Comparison of ENCODE assay signal across 8 cellular contexts in the genomic region with DNA sequence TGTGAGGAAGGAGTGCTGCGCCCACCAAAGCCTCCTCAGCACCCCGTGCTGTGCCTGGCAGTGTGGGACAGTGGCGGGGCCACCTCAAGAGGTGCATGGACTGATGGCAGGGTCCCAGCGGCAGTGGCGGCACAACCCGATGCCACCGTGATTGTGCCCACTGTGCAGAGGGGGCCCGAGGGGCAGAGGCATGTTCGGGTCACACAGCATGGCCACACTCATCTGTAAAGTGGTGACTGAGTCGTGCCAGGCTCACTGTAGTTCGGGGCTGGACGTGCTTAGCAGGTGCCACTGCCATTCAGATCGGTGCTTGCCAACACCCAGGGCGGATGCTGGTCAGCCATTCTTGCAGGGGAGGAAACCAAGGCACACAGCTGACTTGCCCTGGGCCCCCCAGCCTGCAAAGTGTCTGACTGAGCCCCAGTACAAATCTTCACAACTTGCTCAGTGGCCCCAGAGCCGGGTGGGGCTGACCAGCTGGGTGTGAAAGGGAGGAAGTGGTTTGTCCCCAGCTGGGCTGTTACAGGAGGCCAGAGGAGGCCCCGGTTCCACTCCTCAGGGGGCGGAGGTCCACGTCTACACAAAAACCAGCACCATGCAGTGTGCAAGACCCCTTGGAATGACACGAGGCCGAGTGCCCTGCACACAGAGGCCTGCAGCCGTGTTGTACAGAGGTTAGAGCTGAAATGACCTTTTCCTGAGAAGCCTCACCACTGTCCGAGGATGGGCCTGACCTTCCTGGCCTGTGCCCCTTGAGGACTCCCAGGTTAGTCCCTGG. TPM values are rescaled to one million over a fixed set of nuclear protein-coding genes. Genes with fewer than 3 reads are reported as not detected.
DNase-seq lines count a peak whose midpoint lies in the region; ATAC-seq and TF ChIP-seq lines count a peak whose summit lies in the region.

No MANE protein-coding gene starts in this region.

- H3K27ac ChIP-seq in left lung, result peak overlapping the region; percentile 73 to 94

- H3K27me3 ChIP-seq in left lung, result no peaks in the 10 kb centered on the region

- ATAC-seq in left lung, result peak; percentile 58

- intact Hi-C loops in left lung (cut with DNase I), result no loop called here

- H3K4me1 ChIP-seq in left lung, result peaks cover 0 to 78% of the 10 kb centered on the region in 2 donors

- TF ChIP-seq CTCF in left lung (IDR thresholded peaks at IDR 0.05), result no peak

- peak; percentile 28 for DNase-seq in stimulated activated CD4-positive, alpha-beta T cell treated with anti-CD3 and anti-CD28 coated beads, Interleukin-4, amount 100 ng/mL, for 1 hour
- DNase-seq in stimulated activated CD4-positive, alpha-beta T cell treated with anti-CD3 and anti-CD28 coated beads, Interleukin-12 subunit alpha, Interleukin-12 subunit beta, amount 100 ng/mL, for 4 hours, result no peak
- peak; percentile 31 for DNase-seq in activated CD4-positive, alpha-beta T cell treated with anti-CD3 and anti-CD28 coated beads, Interleukin-2, amount 50 U/mL, for 1 hour
- peak; percentile 65 to 92 for DNase-seq in left lung
- DNase-seq in NCI-H2196 treated with DMSO at 0.1 percent for 48 hours (lab: John Stamatoyannopoulos, UW; ENCODE audit: unreplicated experiment), result no peak
- no peak for DNase-seq in NCI-H524 (lab: John Stamatoyannopoulos, UW)
- no peak for DNase-seq in DMS153 treated with DMSO at 0.1 percent for 48 hours (lab: John Stamatoyannopoulos, UW; ENCODE audit: unreplicated experiment)
- no peak for DNase-seq in hippocampal formation (lab: John Stamatoyannopoulos, UW)

- H3K9me3 ChIP-seq in left lung, result peaks cover 0 to 5% of the 10 kb centered on the region in 2 donors

- peak overlapping the region; percentile 24 to 64 for H3K4me3 ChIP-seq in left lung

- H3K36me3 ChIP-seq in left lung, result no peaks in the 10 kb centered on the region

RNA-seq across cellular contexts. Expression of gene FGD3, which starts 17.8 kb away (rescaled TPM):
- 10 to 100 TPM; 17.2 to 29.9 TPM for total RNA-seq in left lung

Comparison
In these comparisons a context has a peak if more than half of its experiments do, and no peak if none do; other contexts are left out.
1. DNase-seq: peak in stimulated activated CD4-positive, alpha-beta T cell treated with anti-CD3 and anti-CD28 coated beads, Interleukin-4, amount 100 ng/mL, for 1 hour (single experiment), activated CD4-positive, alpha-beta T cell treated with anti-CD3 and anti-CD28 coated beads, Interleukin-2, amount 50 U/mL, for 1 hour (single experiment) and left lung (2 of 2); none in stimulated activated CD4-positive, alpha-beta T cell treated with anti-CD3 and anti-CD28 coated beads, Interleukin-12 subunit alpha, Interleukin-12 subunit beta, amount 100 ng/mL, for 4 hours (single experiment), NCI-H2196 treated with DMSO at 0.1 percent for 48 hours (single experiment), NCI-H524 (0 of 2), DMS153 treated with DMSO at 0.1 percent for 48 hours (single experiment) and hippocampal formation (0 of 2).